In the genomic region with DNA sequence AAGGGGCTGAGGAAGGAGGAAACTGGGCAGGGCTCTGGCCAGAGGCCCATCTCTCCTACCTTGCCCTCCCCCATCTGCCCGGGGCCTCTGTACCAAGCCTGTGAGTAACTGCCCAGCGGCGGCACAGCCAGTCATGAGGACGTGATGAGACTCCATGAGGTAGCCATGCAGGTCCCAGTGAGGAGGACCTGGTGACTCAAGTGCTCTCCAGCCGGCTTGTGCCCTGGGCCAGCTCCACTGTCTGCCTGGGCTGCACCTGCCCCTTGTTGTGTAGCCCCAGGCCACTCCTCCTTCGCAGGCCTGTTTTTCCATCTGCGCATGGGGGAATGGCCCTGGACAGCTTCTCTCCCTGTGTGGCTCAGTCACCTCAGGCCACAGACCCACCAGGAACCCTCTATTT, we compare ENCODE assay signal across 25 cellular contexts. TPM values are rescaled to one million over a fixed set of nuclear protein-coding genes. Genes with fewer than 3 reads are reported as not detected.
DNase-seq lines count a peak whose midpoint lies in the region; ATAC-seq, FAIRE-seq and TF ChIP-seq lines count a peak whose summit lies in the region.
"Had no signal": no experiment of that assay in that cellular context is flagged by ENCODE, and none has a peak within 500 bp of the region (broad histone marks: within the 10 kb centered on the region; RNA-seq: fewer than 3 reads in every experiment).

No MANE protein-coding gene starts in this region.

- ATAC-seq in activated CD4-positive, alpha-beta T cell treated with anti-CD3 and anti-CD28 coated beads for 36 hours = no peak
- ATAC-seq in HG03442 (IDR thresholded peaks at IDR 0.05; ENCODE audit: unreplicated experiment) (no peak), HG03108 (IDR thresholded peaks at IDR 0.05; ENCODE audit: unreplicated experiment) (no peak)
- ATAC-seq: activated naive CD8-positive, alpha-beta T cell treated with anti-CD3 and anti-CD28 coated beads, Interleukin-2, amount 50 U/mL, for 24 hours; GM12878; heart right ventricle had no signal

- H2BK5ac ChIP-seq in H1 (ENCODE audit: low read depth, low read length) = no peak overlapping the region

- peaks cover 0 to 2% of the 10 kb centered on the region in 2 experiments for H4K20me1 ChIP-seq in H1 (replicated peaks in 1 of 2; ENCODE audit: control insufficient read depth in 1 of 2, insufficient read depth in 2 of 2, low read length in 2 of 2)
- H4K20me1 ChIP-seq: BLaER1 had no signal

- WGBS in H1 (ENCODE audit: extremely low coverage in 1 of 2, insufficient coverage in 1 of 2, insufficient read length in 1 of 2, insufficient replicate concordance in 2 of 2, low coverage in 1 of 2, low lambda C conversion rate in 2 of 2, missing lambda C conversion rate in 1 of 2), 2 experiments = 72% methylated on average over 7 of the region's 7 CpGs; no CpG with 5 or more reads in 1 of the 2 experiments

- H3K79me2 ChIP-seq in H1 (ENCODE audit: control insufficient read depth in 1 of 2, insufficient read depth in 2 of 2, low read length in 2 of 2) = no peaks in the 10 kb centered on the region

- TF ChIP-seq RAD21 in H1 (IDR thresholded peaks at IDR 0.05 in 1 of 2, conservative IDR thresholded peaks at IDR 0.05 in 1 of 2; ENCODE audit: low read depth in 2 of 2, low read length in 2 of 2) = no peak

- no peaks in the 10 kb centered on the region for H3K9me3 Mint-ChIP-seq in type B pancreatic cell
- H3K9me3 Mint-ChIP-seq in activated CD4-positive, alpha-beta T cell treated with anti-CD3 and anti-CD28 coated beads for 36 hours (ENCODE audit: low read depth) = no peaks in the 10 kb centered on the region
- H3K9me3 Mint-ChIP-seq: activated naive CD8-positive, alpha-beta T cell treated with anti-CD3 and anti-CD28 coated beads, Interleukin-2, amount 50 U/mL, for 24 hours had no signal

- no peak for FAIRE-seq in H1 (lab: Jason Lieb, UNC)
- FAIRE-seq: colon, D721Med, endometrium, GM12878, urothelium cell line had no signal

- H2AFZ ChIP-seq in H1 (ENCODE audit: low read length) = no peak overlapping the region

- TF ChIP-seq CTCF in H1 (IDR thresholded peaks at IDR 0.05; ENCODE audit: control extremely low read depth in 1 of 3, insufficient read depth in 1 of 3, low read depth in 1 of 3, low read length in 3 of 3) = no peak
- no peak for TF ChIP-seq CTCF in type B pancreatic cell (conservative IDR thresholded peaks at IDR 0.05)

- H3K27me3 Mint-ChIP-seq in type B pancreatic cell = peaks cover 6% of the 10 kb centered on the region
- peaks cover 2% of the 10 kb centered on the region for H3K27me3 Mint-ChIP-seq in activated CD4-positive, alpha-beta T cell treated with anti-CD3 and anti-CD28 coated beads for 36 hours

- no peak overlapping the region for H3K4me3 Mint-ChIP-seq in type B pancreatic cell
- H3K4me3 Mint-ChIP-seq in activated CD4-positive, alpha-beta T cell treated with anti-CD3 and anti-CD28 coated beads for 36 hours = no peak overlapping the region
- H3K4me3 Mint-ChIP-seq: activated naive CD8-positive, alpha-beta T cell treated with anti-CD3 and anti-CD28 coated beads, Interleukin-2, amount 50 U/mL, for 24 hours; brain had no signal

- H3K4me3 ChIP-seq in H1 (ENCODE audit: extremely low read depth in 1 of 4, insufficient read depth in 2 of 4, low read depth in 3 of 4, low read length in 4 of 4) = no peak overlapping the region
- H3K4me3 ChIP-seq: BLaER1, GM12878, heart right ventricle, SJCRH30 had no signal

- no peaks in the 10 kb centered on the region for H3K36me3 Mint-ChIP-seq in type B pancreatic cell
- no peaks in the 10 kb centered on the region for H3K36me3 Mint-ChIP-seq in activated CD4-positive, alpha-beta T cell treated with anti-CD3 and anti-CD28 coated beads for 36 hours (ENCODE audit: low read depth)
- H3K36me3 Mint-ChIP-seq: brain had no signal

- no peak overlapping the region for H3K14ac ChIP-seq in H1 (ENCODE audit: insufficient read length)

- H3K9ac ChIP-seq in H1 (replicated peaks in 1 of 4; ENCODE audit: extremely low read depth in 1 of 4, low read depth in 3 of 4, low read length in 3 of 4) = no peak overlapping the region
- H3K9ac ChIP-seq: BLaER1, KMS-11 had no signal

- no peak overlapping the region for H3K27ac ChIP-seq in H1 (ENCODE audit: low read depth, low read length)
- H3K27ac ChIP-seq: BLaER1, heart right ventricle, KMS-11, SJCRH30 had no signal

- no peaks in the 10 kb centered on the region; a peak in 1 of 7 replicates for H3K27me3 ChIP-seq in H1 (replicated peaks in 1 of 4; ENCODE audit: control insufficient read depth in 3 of 4, extremely low read depth in 1 of 4, insufficient read depth in 3 of 4, low read length in 3 of 4)
- H3K27me3 ChIP-seq: BLaER1, SJCRH30 had no signal

- 0 out of 2 replicates have a peak overlapping the region, but pooled peaks have one; percentile 17 for H2BK20ac ChIP-seq in H1 (ENCODE audit: low read length)

- H3K27ac Mint-ChIP-seq in type B pancreatic cell = no peak overlapping the region
- H3K27ac Mint-ChIP-seq in activated CD4-positive, alpha-beta T cell treated with anti-CD3 and anti-CD28 coated beads for 36 hours = no peak overlapping the region
- H3K27ac Mint-ChIP-seq: activated naive CD8-positive, alpha-beta T cell treated with anti-CD3 and anti-CD28 coated beads, Interleukin-2, amount 50 U/mL, for 24 hours had no signal

- no peak overlapping the region for H3K18ac ChIP-seq in H1 (ENCODE audit: extremely low read depth, low read length)

- H2BK12ac ChIP-seq in H1 (ENCODE audit: low read depth, low read length) = no peak overlapping the region

- no peak overlapping the region for H3K23ac ChIP-seq in H1 (ENCODE audit: insufficient read length)

- intact Hi-C loops in activated CD4-positive, alpha-beta T cell treated with anti-CD3 and anti-CD28 coated beads for 36 hours (cut with DNase I, micrococcal nuclease) = no loop called here

- H3K36me3 ChIP-seq in H1 (ENCODE audit: control insufficient read depth in 2 of 4, insufficient read depth in 4 of 4, low read length in 3 of 4) = no peaks in the 10 kb centered on the region
- H3K36me3 ChIP-seq: BLaER1, heart right ventricle, SJCRH30 had no signal

- H2AK5ac ChIP-seq in H1 (ENCODE audit: low read depth, low read length) = no peak overlapping the region

- H3K4ac ChIP-seq in H1 (replicated peaks; ENCODE audit: insufficient read length, low read depth, low read length) = no peak overlapping the region

- H4K8ac ChIP-seq in H1 (ENCODE audit: extremely low read depth, insufficient read depth, low read length) = no peak overlapping the region

- peaks cover 5% of the 10 kb centered on the region; the same call in 1 of the 2 replicates for H3K23me2 ChIP-seq in H1 (ENCODE audit: low read depth, low read length)

- POLR2A ChIA-PET in H1 (lab: Charles Lee; ENCODE audit: partially characterized antibody) = no interaction called here
- POLR2A ChIA-PET in activated CD4-positive, alpha-beta T cell treated with anti-CD3 and anti-CD28 coated beads for 36 hours (lab: Charles Lee) = no interaction called here

- peaks cover 0 to 4% (median 3%) of the 10 kb centered on the region in 4 experiments; a peak in 5 of 7 replicates for H3K4me1 ChIP-seq in H1 (replicated peaks in 1 of 4; ENCODE audit: control insufficient read depth in 3 of 4, insufficient read depth in 4 of 4, low read length in 3 of 4)
- H3K4me1 ChIP-seq: BLaER1, heart right ventricle had no signal

- H4K5ac ChIP-seq in H1 (ENCODE audit: insufficient read length, low read depth, low read length) = no peak overlapping the region

- no peak for TF ChIP-seq EP300 in H1 (IDR thresholded peaks at IDR 0.05; ENCODE audit: borderline replicate concordance in 1 of 2, low read depth in 2 of 2, low read length in 2 of 2)

- no peak overlapping the region for H2BK120ac ChIP-seq in H1 (replicated peaks; ENCODE audit: low read depth, low read length)

- TF ChIP-seq POLR2A in H1 (IDR thresholded peaks at IDR 0.05; ENCODE audit: control extremely low read depth in 1 of 2, low read depth in 2 of 2, low read length in 2 of 2) = no peak

- no peak overlapping the region for H2BK15ac ChIP-seq in H1 (ENCODE audit: low read length)

- peak; percentile 61 for DNase-seq in NCI-H2196 (lab: John Stamatoyannopoulos, UW; ENCODE audit: unreplicated experiment)
- DNase-seq in NCI-H2196 treated with DMSO at 0.1 percent for 48 hours (lab: John Stamatoyannopoulos, UW; ENCODE audit: unreplicated experiment) = no peak
- DNase-seq in NCI-H146 treated with DMSO at 0.1 percent for 48 hours (lab: John Stamatoyannopoulos, UW; ENCODE audit: unreplicated experiment) = peak; percentile 21
- no peak for DNase-seq in H1 (ENCODE audit: low read depth in 1 of 2, low spot score in 2 of 2)
- DNase-seq in type B pancreatic cell (ENCODE audit: extremely low spot score, unreplicated experiment) = peak; percentile 51
- DNase-seq in activated CD4-positive, alpha-beta T cell treated with anti-CD3 and anti-CD28 coated beads for 36 hours = no peak
- DNase-seq: 8988T; activated effector memory CD4-positive, alpha-beta T cell treated with Interleukin-2 at 50 U/mL for 16 hours; activated naive CD8-positive, alpha-beta T cell treated with anti-CD3 and anti-CD28 coated beads, Interleukin-2, amount 50 U/mL, for 24 hours; heart right ventricle; NCI-H526; nucleus accumbens; stimulated activated CD4-positive, alpha-beta T cell treated with anti-CD3 and anti-CD28 coated beads, Interleukin-12 subunit alpha, Interleukin-12 subunit beta, amount 100 ng/mL, for 4 hours had no signal

- H3K4me2 ChIP-seq in H1 (ENCODE audit: insufficient read depth in 1 of 2, low read depth in 2 of 2, low read length in 2 of 2) = no peak overlapping the region
- H3K4me2 ChIP-seq: BLaER1, KMS-11 had no signal

- H3K56ac ChIP-seq in H1 (replicated peaks; ENCODE audit: insufficient read length, low read depth, low read length) = no peak overlapping the region

- no peaks in the 10 kb centered on the region for H3K4me1 Mint-ChIP-seq in type B pancreatic cell (ENCODE audit: unreplicated experiment)
- H3K4me1 Mint-ChIP-seq in activated CD4-positive, alpha-beta T cell treated with anti-CD3 and anti-CD28 coated beads for 36 hours = no peaks in the 10 kb centered on the region
- H3K4me1 Mint-ChIP-seq: activated naive CD8-positive, alpha-beta T cell treated with anti-CD3 and anti-CD28 coated beads, Interleukin-2, amount 50 U/mL, for 24 hours; brain had no signal

- no peaks in the 10 kb centered on the region for H3K79me1 ChIP-seq in H1 (ENCODE audit: low read depth, low read length)

- CTCF ChIA-PET in H1 (lab: Charles Lee; ENCODE audit: partially characterized antibody) = interaction anchor here (2.2 kb wide), 2 partner anchors 74 to 174 kb away, joined by 5 to 7 read pairs; no protein-coding TSS in a partner anchor
- CTCF ChIA-PET in activated CD4-positive, alpha-beta T cell treated with anti-CD3 and anti-CD28 coated beads for 36 hours (lab: Charles Lee) = no interaction called here

- no peaks in the 10 kb centered on the region for H3K9me3 ChIP-seq in H1 (ENCODE audit: insufficient read depth in 2 of 2, low read depth in 1 of 2, low read length in 1 of 2)
- H3K9me3 ChIP-seq: BLaER1, SJCRH30 had no signal

- no peak overlapping the region for H4K91ac ChIP-seq in H1 (replicated peaks; ENCODE audit: insufficient read length, low read length)

RNA-seq across cellular contexts. Expression of a gene that starts 42.0 kb away (rescaled TPM):
- 0.30 and 0.33 TPM in 2 replicates for total RNA-seq in H1 (2021; fragmentation: NEBNext Ultra II Directional; extraction: Animal tissue kit (Norgen Biotek cat#: 25700))
- 0.20 and 0.38 TPM in 2 replicates for polyA plus RNA-seq in H1 (2011; rRNA removed)
- 0.22 TPM for polyA plus RNA-seq in H1 (2011; cell fraction: cytosol; rRNA removed)
- 0.40 TPM for polyA plus RNA-seq in H1 (2011; cell fraction: nucleus; rRNA removed)
- polyA plus RNA-seq in H1 (2012, experiment 1 of 2) = 0.20 to 0.45 TPM (median 0.29 TPM) in 4 replicates
- 0.24 TPM for polyA plus RNA-seq in H1 (2012, experiment 2 of 2)
- 0.41 TPM for polyA plus RNA-seq in H1 (2013, experiment 1 of 2)
- polyA plus RNA-seq in H1 (2013, experiment 2 of 2) = 0.31 TPM
- 0.20 and 0.35 TPM in 2 replicates for polyA minus RNA-seq in H1 (2011; rRNA and poly(A)+ RNA removed)
- not detected for polyA minus RNA-seq in H1 (2011; cell fraction: cytosol; rRNA and poly(A)+ RNA removed)
- not detected for polyA minus RNA-seq in H1 (2011; cell fraction: nucleus; rRNA and poly(A)+ RNA removed)
- total RNA-seq in type B pancreatic cell (ENCODE audit: low replicate concordance) = 21.2 and 35.5 TPM in 2 replicates
- not detected for total RNA-seq in activated CD4-positive, alpha-beta T cell treated with anti-CD3 and anti-CD28 coated beads for 36 hours
- total RNA-seq: GM12878; heart right ventricle; T-helper 1 cell treated with Interleukin-12 subunit alpha and Interleukin-12 subunit beta and Interleukin-4 antibody, amounts not matched to agents 30 ng/mL and 1 ng/mL, for 36 hours had no signal

RNA-seq across cellular contexts. Expression of a gene that starts 43.7 kb away (rescaled TPM):
- 5.8 and 7.5 TPM in 2 replicates for total RNA-seq in H1 (2021; fragmentation: NEBNext Ultra II Directional; extraction: Animal tissue kit (Norgen Biotek cat#: 25700))
- 1.6 and 2.5 TPM in 2 replicates for polyA plus RNA-seq in H1 (2011; rRNA removed)
- polyA plus RNA-seq in H1 (2011; cell fraction: cytosol; rRNA removed) = 1.8 TPM
- 4.4 TPM for polyA plus RNA-seq in H1 (2011; cell fraction: nucleus; rRNA removed)
- 2.3 to 3.3 TPM (median 2.8 TPM) in 4 replicates for polyA plus RNA-seq in H1 (2012, experiment 1 of 2)
- 2.3 TPM for polyA plus RNA-seq in H1 (2012, experiment 2 of 2)
- polyA plus RNA-seq in H1 (2013, experiment 1 of 2) = 4.0 TPM
- polyA plus RNA-seq in H1 (2013, experiment 2 of 2) = 4.2 TPM
- 2.2 and 3.9 TPM in 2 replicates for polyA minus RNA-seq in H1 (2011; rRNA and poly(A)+ RNA removed)
- polyA minus RNA-seq in H1 (2011; cell fraction: cytosol; rRNA and poly(A)+ RNA removed) = 2.1 TPM
- 2.8 TPM for polyA minus RNA-seq in H1 (2011; cell fraction: nucleus; rRNA and poly(A)+ RNA removed)
- 3.5 and 5.6 TPM in 2 replicates for total RNA-seq in type B pancreatic cell (ENCODE audit: low replicate concordance)
- total RNA-seq in activated CD4-positive, alpha-beta T cell treated with anti-CD3 and anti-CD28 coated beads for 36 hours = under 1 TPM in 1 of 2 experiments, not detected in 1; 0.05 TPM
- total RNA-seq: T-helper 1 cell treated with Interleukin-12 subunit alpha and Interleukin-12 subunit beta and Interleukin-4 antibody, amounts not matched to agents 30 ng/mL and 1 ng/mL, for 36 hours had no signal

Comparison
In these comparisons a context has a peak if more than half of its experiments do, and no peak if none do; other contexts are left out.
1. DNase-seq: peak in NCI-H2196 (single experiment), NCI-H146 treated with DMSO at 0.1 percent for 48 hours (single experiment) and type B pancreatic cell (single experiment); none in NCI-H2196 treated with DMSO at 0.1 percent for 48 hours (single experiment), H1 (0 of 2) and activated CD4-positive, alpha-beta T cell treated with anti-CD3 and anti-CD28 coated beads for 36 hours (single experiment).
2. RNA of a gene that starts 42.0 kb away (total RNA-seq): 21.2 to 35.5 TPM in type B pancreatic cell; 0.30 to 0.33 TPM in H1 and not detected in activated CD4-positive, alpha-beta T cell treated with anti-CD3 and anti-CD28 coated beads for 36 hours; every median in the first group is over 10 times any median in the second.